In genomic region chr15:71226536-71227455, GRCh38 we compare ENCODE assay signal across 17 cellular contexts.
A peak's percentile ranks its signal among the peaks of the same experiment; 100 is the strongest.
DNase-seq lines count a peak whose midpoint lies in the region; ATAC-seq and TF ChIP-seq lines count a peak whose summit lies in the region.
"Had no signal": no experiment of that assay in that cellular context is flagged by ENCODE, and none has a peak within 500 bp of the region (broad histone marks: within the 10 kb centered on the region; RNA-seq: fewer than 3 reads in every experiment).

No MANE protein-coding gene starts in this region.

- no peaks in the 10 kb centered on the region for H3K36me3 ChIP-seq in left ventricle myocardium inferior

- no peaks in the 10 kb centered on the region for H3K9me3 Mint-ChIP-seq in mesothelial cell of epicardium

- H3K36me3 Mint-ChIP-seq in mesothelial cell of epicardium, result peaks cover 7% of the 10 kb centered on the region
- H3K36me3 Mint-ChIP-seq: CD4-positive, CD25-positive, alpha-beta regulatory T cell had no signal

- no peaks in the 10 kb centered on the region for H3K27me3 Mint-ChIP-seq in mesothelial cell of epicardium (ENCODE audit: low read depth)

- H3K4me3 Mint-ChIP-seq in mesothelial cell of epicardium, result no peak overlapping the region
- H3K4me3 Mint-ChIP-seq: CD4-positive, CD25-positive, alpha-beta regulatory T cell had no signal

- no peak for DNase-seq in left ventricle myocardium inferior
- DNase-seq in Right ventricle myocardium inferior (ENCODE audit: missing footprints), result no peak
- DNase-seq in astrocyte of the hippocampus (ENCODE audit: low read depth, low spot score), result peak; percentile 32
- no peak for DNase-seq in mesothelial cell of epicardium (ENCODE audit: low spot score in 2 of 2, unreplicated experiment in 2 of 2)
- DNase-seq in T-helper 9 cell, result no peak
- no peak for DNase-seq in activated effector memory CD4-positive, alpha-beta T cell treated with Interleukin-2 at 50 U/mL for 16 hours
- no peak for DNase-seq in anterior cingulate cortex (lab: John Stamatoyannopoulos, UW)
- no peak for DNase-seq in nucleus accumbens (lab: John Stamatoyannopoulos, UW)
- DNase-seq: AML-193; CD4-positive, CD25-positive, alpha-beta regulatory T cell; HCEC 1CT; KG1; NCI-H1092; NCI-H1694 treated with DMSO at 0.1 percent for 48 hours; NCI-H446; PC-3 had no signal

- TF ChIP-seq CTCF in left ventricle myocardium inferior (IDR thresholded peaks at IDR 0.05; ENCODE audit: borderline replicate concordance) (no peak), mesothelial cell of epicardium (IDR thresholded peaks at IDR 0.05; ENCODE audit: unreplicated experiment) (no peak)

- intact Hi-C loops in left ventricle myocardium inferior (cut with micrococcal nuclease) (no loop called here), Right ventricle myocardium inferior (cut with DNase I) (no loop called here)

- no peak overlapping the region for H3K4me3 ChIP-seq in left ventricle myocardium inferior

- peaks cover 63% of the 10 kb centered on the region for H3K4me1 Mint-ChIP-seq in mesothelial cell of epicardium
- H3K4me1 Mint-ChIP-seq: CD4-positive, CD25-positive, alpha-beta regulatory T cell had no signal

- peak overlapping the region; percentile 91 for H3K27ac Mint-ChIP-seq in mesothelial cell of epicardium
- H3K27ac Mint-ChIP-seq: CD4-positive, CD25-positive, alpha-beta regulatory T cell had no signal

- H3K9me3 ChIP-seq in left ventricle myocardium inferior (replicated peaks), result no peaks in the 10 kb centered on the region

- no peak for ATAC-seq in Right ventricle myocardium inferior
- ATAC-seq: PC-3 had no signal

- peaks cover 52% of the 10 kb centered on the region for H3K4me1 ChIP-seq in left ventricle myocardium inferior

- no peaks in the 10 kb centered on the region for H3K27me3 ChIP-seq in left ventricle myocardium inferior (ENCODE audit: low read depth)

- peak overlapping the region; percentile 11 for H3K27ac ChIP-seq in left ventricle myocardium inferior (replicated peaks)
- H3K27ac ChIP-seq: HL-60 had no signal
